In the genomic region with DNA sequence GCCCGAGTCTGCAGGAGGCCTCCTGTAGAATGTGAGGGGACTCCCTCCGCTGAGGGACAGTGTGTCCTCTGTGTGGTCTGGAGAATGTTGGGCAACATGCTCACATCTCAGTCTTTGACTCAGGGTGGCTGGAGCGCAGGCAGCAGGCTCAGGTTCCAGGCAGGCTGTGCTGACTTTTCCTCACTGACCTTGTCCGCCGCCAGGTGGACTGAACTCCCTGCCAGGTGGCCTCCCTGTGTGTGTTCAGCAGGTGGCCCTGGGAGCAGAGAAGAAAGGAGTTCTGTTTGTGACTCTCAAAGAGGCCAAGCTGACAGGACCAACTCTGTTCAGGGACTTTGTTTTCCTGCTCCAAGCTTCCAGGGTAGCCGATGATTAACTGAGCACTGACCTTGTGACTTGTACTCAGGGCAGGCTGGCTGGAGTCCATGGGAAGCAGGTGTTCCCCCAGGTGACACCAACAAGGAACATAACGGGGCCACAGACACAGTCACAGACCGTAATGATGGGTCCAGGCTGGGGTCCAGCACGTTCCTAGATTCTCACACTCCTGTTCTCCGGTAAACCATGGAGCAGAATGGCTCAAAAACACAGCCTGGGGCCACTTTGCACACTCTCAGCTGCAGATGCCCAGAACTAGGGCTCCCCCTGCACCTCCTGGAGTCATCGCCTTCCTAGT, we compare ENCODE assay signal across 1 cellular context.
TF ChIP-seq lines count a peak whose summit lies in the region.

No MANE protein-coding gene starts in this region.

TF ChIP-seq in HepG2, 621 proteins besides CTCF, POLR2A, EP300 and RAD21 (continued from another document and continues in another):
- TF ChIP-seq RXRA (CRISPR knock-in tag; IDR thresholded peaks at IDR 0.05) (peak; percentile 86), ZIK1 (CRISPR knock-in tag; IDR thresholded peaks at IDR 0.05; ENCODE audit: borderline replicate concordance, low read depth) (no peak), ZNF101 (CRISPR knock-in tag; IDR thresholded peaks at IDR 0.05; ENCODE audit: borderline replicate concordance, low read depth) (no peak), STAT5B (CRISPR knock-in tag; IDR thresholded peaks at IDR 0.05) (no peak), ZBTB46 (CRISPR knock-in tag; IDR thresholded peaks at IDR 0.05; ENCODE audit: borderline replicate concordance) (0 out of 2 replicates have a peak, but pooled peaks have one; percentile 38), ZNF205 (CRISPR knock-in tag; IDR thresholded peaks at IDR 0.05) (peak; percentile 51; the same call in 1 of the 2 replicates), LRRFIP1 (CRISPR knock-in tag; conservative IDR thresholded peaks at IDR 0.05) (no peak), TRAFD1 (CRISPR knock-in tag; IDR thresholded peaks at IDR 0.05; ENCODE audit: borderline replicate concordance) (no peak), ZNF7 (CRISPR knock-in tag; IDR thresholded peaks at IDR 0.05) (no peak), DPF2 (CRISPR knock-in tag; IDR thresholded peaks at IDR 0.05; ENCODE audit: borderline replicate concordance, low read depth) (no peak; the same call in 1 of the 2 replicates), SAP130 (CRISPR knock-in tag; IDR thresholded peaks at IDR 0.05; ENCODE audit: low read depth) (peak; percentile 37; the same call in 1 of the 2 replicates), RFXAP (CRISPR knock-in tag; IDR thresholded peaks at IDR 0.05; ENCODE audit: borderline replicate concordance) (peak; percentile 38; the same call in 1 of the 2 replicates), FOXK2 (IDR thresholded peaks at IDR 0.05) (no peak), THAP8 (CRISPR knock-in tag; IDR thresholded peaks at IDR 0.05; ENCODE audit: borderline replicate concordance) (no peak), ZNF441 (CRISPR knock-in tag; IDR thresholded peaks at IDR 0.05; ENCODE audit: borderline replicate concordance) (0 out of 2 replicates have a peak, but pooled peaks have one; percentile 37), IKZF1 (IDR thresholded peaks at IDR 0.05) (no peak), E2F2 (CRISPR knock-in tag; IDR thresholded peaks at IDR 0.05; ENCODE audit: borderline replicate concordance) (no peak), YEATS4 (CRISPR knock-in tag; IDR thresholded peaks at IDR 0.05; ENCODE audit: borderline replicate concordance) (no peak), KMT2B (CRISPR knock-in tag; IDR thresholded peaks at IDR 0.05) (no peak), SALL2 (CRISPR knock-in tag; IDR thresholded peaks at IDR 0.05) (0 out of 2 replicates have a peak, but pooled peaks have one; percentile 36), NFYB (CRISPR knock-in tag; IDR thresholded peaks at IDR 0.05) (no peak), ZNF788 (CRISPR knock-in tag; IDR thresholded peaks at IDR 0.05; ENCODE audit: borderline replicate concordance) (peak; percentile 72), ZNF354B (CRISPR knock-in tag; IDR thresholded peaks at IDR 0.05) (no peak), ARNT2 (CRISPR knock-in tag; IDR thresholded peaks at IDR 0.05; ENCODE audit: low read depth) (no peak), THYN1 (CRISPR knock-in tag; IDR thresholded peaks at IDR 0.05; ENCODE audit: borderline replicate concordance, low read depth) (no peak), TOE1 (CRISPR knock-in tag; IDR thresholded peaks at IDR 0.05) (0 out of 2 replicates have a peak, but pooled peaks have one; percentile 36), SOX6 (IDR thresholded peaks at IDR 0.05) (no peak), SOX6 (CRISPR knock-in tag; IDR thresholded peaks at IDR 0.05) (peak; percentile 90), ZNF333 (CRISPR knock-in tag; IDR thresholded peaks at IDR 0.05; ENCODE audit: borderline replicate concordance) (no peak), ZNF331 (CRISPR knock-in tag; IDR thresholded peaks at IDR 0.05) (no peak; the same call in none of the 2 replicates), SMARCC2 (IDR thresholded peaks at IDR 0.05) (no peak), HNRNPUL1 (IDR thresholded peaks at IDR 0.05; ENCODE audit: low read depth, low read length) (no peak), SPEN (CRISPR knock-in tag; IDR thresholded peaks at IDR 0.05; ENCODE audit: low read depth) (no peak), ZNF468 (CRISPR knock-in tag; IDR thresholded peaks at IDR 0.05) (no peak)
- TF ChIP-seq, protein P1, sequence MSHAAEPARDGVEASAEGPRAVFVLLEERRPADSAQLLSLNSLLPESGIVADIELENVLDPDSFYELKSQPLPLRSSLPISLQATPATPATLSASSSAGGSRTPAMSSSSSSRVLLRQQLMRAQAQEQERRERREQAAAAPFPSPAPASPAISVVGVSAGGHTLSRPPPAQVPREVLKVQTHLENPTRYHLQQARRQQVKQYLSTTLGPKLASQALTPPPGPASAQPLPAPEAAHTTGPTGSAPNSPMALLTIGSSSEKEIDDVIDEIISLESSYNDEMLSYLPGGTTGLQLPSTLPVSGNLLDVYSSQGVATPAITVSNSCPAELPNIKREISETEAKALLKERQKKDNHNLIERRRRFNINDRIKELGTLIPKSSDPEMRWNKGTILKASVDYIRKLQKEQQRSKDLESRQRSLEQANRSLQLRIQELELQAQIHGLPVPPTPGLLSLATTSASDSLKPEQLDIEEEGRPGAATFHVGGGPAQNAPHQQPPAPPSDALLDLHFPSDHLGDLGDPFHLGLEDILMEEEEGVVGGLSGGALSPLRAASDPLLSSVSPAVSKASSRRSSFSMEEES (CRISPR knock-in tag; IDR thresholded peaks at IDR 0.05) = peak; percentile 80; the same call in 1 of the 2 replicates
- TF ChIP-seq, protein P2, sequence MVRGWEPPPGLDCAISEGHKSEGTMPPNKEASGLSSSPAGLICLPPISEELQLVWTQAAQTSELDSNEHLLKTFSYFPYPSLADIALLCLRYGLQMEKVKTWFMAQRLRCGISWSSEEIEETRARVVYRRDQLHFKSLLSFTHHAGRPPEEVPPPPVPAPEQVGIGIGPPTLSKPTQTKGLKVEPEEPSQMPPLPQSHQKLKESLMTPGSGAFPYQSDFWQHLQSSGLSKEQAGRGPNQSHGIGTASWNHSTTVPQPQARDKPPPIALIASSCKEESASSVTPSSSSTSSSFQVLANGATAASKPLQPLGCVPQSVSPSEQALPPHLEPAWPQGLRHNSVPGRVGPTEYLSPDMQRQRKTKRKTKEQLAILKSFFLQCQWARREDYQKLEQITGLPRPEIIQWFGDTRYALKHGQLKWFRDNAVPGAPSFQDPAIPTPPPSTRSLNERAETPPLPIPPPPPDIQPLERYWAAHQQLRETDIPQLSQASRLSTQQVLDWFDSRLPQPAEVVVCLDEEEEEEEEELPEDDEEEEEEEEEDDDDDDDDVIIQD (CRISPR knock-in tag; IDR thresholded peaks at IDR 0.05; ENCODE audit: low read depth) = 0 out of 2 replicates have a peak, but pooled peaks have one; percentile 25
- TF ChIP-seq, protein P3, sequence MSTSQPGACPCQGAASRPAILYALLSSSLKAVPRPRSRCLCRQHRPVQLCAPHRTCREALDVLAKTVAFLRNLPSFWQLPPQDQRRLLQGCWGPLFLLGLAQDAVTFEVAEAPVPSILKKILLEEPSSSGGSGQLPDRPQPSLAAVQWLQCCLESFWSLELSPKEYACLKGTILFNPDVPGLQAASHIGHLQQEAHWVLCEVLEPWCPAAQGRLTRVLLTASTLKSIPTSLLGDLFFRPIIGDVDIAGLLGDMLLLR (CRISPR knock-in tag; IDR thresholded peaks at IDR 0.05) = no peak
- TF ChIP-seq, protein P4, sequence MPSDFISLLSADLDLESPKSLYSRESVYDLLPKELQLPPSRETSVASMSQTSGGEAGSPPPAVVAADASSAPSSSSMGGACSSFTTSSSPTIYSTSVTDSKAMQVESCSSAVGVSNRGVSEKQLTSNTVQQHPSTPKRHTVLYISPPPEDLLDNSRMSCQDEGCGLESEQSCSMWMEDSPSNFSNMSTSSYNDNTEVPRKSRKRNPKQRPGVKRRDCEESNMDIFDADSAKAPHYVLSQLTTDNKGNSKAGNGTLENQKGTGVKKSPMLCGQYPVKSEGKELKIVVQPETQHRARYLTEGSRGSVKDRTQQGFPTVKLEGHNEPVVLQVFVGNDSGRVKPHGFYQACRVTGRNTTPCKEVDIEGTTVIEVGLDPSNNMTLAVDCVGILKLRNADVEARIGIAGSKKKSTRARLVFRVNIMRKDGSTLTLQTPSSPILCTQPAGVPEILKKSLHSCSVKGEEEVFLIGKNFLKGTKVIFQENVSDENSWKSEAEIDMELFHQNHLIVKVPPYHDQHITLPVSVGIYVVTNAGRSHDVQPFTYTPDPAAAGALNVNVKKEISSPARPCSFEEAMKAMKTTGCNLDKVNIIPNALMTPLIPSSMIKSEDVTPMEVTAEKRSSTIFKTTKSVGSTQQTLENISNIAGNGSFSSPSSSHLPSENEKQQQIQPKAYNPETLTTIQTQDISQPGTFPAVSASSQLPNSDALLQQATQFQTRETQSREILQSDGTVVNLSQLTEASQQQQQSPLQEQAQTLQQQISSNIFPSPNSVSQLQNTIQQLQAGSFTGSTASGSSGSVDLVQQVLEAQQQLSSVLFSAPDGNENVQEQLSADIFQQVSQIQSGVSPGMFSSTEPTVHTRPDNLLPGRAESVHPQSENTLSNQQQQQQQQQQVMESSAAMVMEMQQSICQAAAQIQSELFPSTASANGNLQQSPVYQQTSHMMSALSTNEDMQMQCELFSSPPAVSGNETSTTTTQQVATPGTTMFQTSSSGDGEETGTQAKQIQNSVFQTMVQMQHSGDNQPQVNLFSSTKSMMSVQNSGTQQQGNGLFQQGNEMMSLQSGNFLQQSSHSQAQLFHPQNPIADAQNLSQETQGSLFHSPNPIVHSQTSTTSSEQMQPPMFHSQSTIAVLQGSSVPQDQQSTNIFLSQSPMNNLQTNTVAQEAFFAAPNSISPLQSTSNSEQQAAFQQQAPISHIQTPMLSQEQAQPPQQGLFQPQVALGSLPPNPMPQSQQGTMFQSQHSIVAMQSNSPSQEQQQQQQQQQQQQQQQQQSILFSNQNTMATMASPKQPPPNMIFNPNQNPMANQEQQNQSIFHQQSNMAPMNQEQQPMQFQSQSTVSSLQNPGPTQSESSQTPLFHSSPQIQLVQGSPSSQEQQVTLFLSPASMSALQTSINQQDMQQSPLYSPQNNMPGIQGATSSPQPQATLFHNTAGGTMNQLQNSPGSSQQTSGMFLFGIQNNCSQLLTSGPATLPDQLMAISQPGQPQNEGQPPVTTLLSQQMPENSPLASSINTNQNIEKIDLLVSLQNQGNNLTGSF (CRISPR knock-in tag; IDR thresholded peaks at IDR 0.05) = no peak
- TF ChIP-seq, protein P5, sequence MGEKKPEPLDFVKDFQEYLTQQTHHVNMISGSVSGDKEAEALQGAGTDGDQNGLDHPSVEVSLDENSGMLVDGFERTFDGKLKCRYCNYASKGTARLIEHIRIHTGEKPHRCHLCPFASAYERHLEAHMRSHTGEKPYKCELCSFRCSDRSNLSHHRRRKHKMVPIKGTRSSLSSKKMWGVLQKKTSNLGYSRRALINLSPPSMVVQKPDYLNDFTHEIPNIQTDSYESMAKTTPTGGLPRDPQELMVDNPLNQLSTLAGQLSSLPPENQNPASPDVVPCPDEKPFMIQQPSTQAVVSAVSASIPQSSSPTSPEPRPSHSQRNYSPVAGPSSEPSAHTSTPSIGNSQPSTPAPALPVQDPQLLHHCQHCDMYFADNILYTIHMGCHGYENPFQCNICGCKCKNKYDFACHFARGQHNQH (CRISPR knock-in tag; IDR thresholded peaks at IDR 0.05) = no peak
- TF ChIP-seq, protein P6, sequence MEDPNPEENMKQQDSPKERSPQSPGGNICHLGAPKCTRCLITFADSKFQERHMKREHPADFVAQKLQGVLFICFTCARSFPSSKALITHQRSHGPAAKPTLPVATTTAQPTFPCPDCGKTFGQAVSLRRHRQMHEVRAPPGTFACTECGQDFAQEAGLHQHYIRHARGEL (CRISPR knock-in tag; IDR thresholded peaks at IDR 0.05) = no peak
